7 cellular contexts compared by ENCODE assay signal in genomic region chr10:128047337-128047736, GRCh38.
A peak's percentile ranks its signal among the peaks of the same experiment; 100 is the strongest.
DNase-seq lines count a peak whose midpoint lies in the region; ATAC-seq and TF ChIP-seq lines count a peak whose summit lies in the region.

No MANE protein-coding gene starts in this region.

- H3K27me3 ChIP-seq in ascending aorta (no peaks in the 10 kb centered on the region), layer of hippocampus (ENCODE audit: control insufficient read depth, insufficient read depth, low read length) (no peaks in the 10 kb centered on the region)

- peak; percentile 98 for ATAC-seq in HG03196 (IDR thresholded peaks at IDR 0.05; ENCODE audit: unreplicated experiment)

- H3K4me1 ChIP-seq in ascending aorta = peaks cover 3 to 10% of the 10 kb centered on the region in 2 donors

- no peak for TF ChIP-seq CTCF in ascending aorta (IDR thresholded peaks at IDR 0.05)

- DNase-seq in T-helper 2 cell (peak; percentile 56 to 95 (median 75)), ascending aorta (ENCODE audit: low spot score in 2 of 2) (peak; percentile 74 to 87), NCI-H82 (lab: John Stamatoyannopoulos, UW) (no peak)
- DNase-seq in stimulated activated CD4-positive, alpha-beta T cell treated with anti-CD3 and anti-CD28 coated beads, TNF-alpha, amount 100 ng/mL, for 4 hours (ENCODE audit: low read depth in 3 of 3) = peak; percentile 55 to 75 (median 72)

- H3K4me3 ChIP-seq in ascending aorta = peak overlapping the region in 1 of 2 donors; percentile 47

- TF ChIP-seq POLR2A in GM19099 (IDR thresholded peaks at IDR 0.05; ENCODE audit: extremely low read depth, insufficient read length, low read depth) = peak; percentile 76

- intact Hi-C loops in ascending aorta (cut with DNase I) = no loop called here

- H3K36me3 ChIP-seq in ascending aorta = no peaks in the 10 kb centered on the region

- H3K27ac ChIP-seq in ascending aorta (peak overlapping the region; percentile 71), layer of hippocampus (ENCODE audit: low read depth, low read length) (peak overlapping the region; percentile 32)

- H3K9me3 ChIP-seq in ascending aorta = no peaks in the 10 kb centered on the region
